In genomic region chr1:222466150-222466865, GRCh38 we compare ENCODE assay signal across 1 cellular context.
TF ChIP-seq lines count a peak whose summit lies in the region.

No MANE protein-coding gene starts in this region.

TF ChIP-seq in GM23338, 12 proteins besides CTCF, POLR2A, EP300 and RAD21 (continued from another document):
- TF ChIP-seq REST (IDR thresholded peaks at IDR 0.05; ENCODE audit: unreplicated experiment): no peak
- no peak for TF ChIP-seq CREB1 (CRISPR knock-in tag; IDR thresholded peaks at IDR 0.05; ENCODE audit: low read depth)
- no peak for TF ChIP-seq ZNF462 (CRISPR knock-in tag; IDR thresholded peaks at IDR 0.05)
- no peak for TF ChIP-seq EZH2 (IDR thresholded peaks at IDR 0.05; ENCODE audit: low read depth, unreplicated experiment)
